Comparison of ENCODE assay signal across 8 cellular contexts in the genomic region with DNA sequence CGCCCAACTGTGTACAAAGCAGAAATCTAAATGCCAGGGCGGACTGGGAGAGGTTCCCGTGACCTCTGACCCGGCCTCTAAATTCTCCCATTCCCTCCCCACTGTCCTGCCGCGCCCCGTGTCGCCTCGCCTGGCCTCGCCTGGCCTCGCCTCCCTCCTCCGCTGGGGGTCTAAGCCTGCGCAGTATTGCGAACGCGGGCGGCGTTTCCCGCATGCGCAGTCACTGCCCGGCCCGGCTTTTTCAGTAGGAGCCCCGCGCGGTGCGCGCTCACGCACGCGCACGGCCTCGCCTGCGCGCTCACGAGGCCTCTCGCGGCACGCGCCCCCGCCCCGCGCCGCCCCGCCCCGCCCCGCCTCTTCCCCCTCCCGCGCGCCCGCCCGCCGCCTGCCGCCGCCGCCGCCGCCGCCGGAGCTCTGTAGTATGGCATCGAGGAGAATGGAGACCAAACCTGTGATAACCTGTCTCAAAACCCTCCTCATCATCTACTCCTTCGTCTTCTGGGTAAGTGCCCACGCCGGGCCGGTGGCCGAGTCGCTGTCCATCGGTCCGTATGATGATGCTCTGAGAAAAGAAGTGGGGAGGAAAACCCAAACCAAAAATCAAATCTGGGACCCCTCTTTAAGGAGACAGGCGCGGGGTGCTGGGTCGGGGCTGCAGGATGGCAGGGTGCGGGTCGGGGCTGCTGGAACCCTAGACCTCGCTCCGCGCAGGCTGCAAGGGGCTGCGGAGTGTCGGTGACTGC. TPM values are rescaled to one million over a fixed set of nuclear protein-coding genes. Genes with fewer than 3 reads are reported as not detected.
DNase-seq lines count a peak whose midpoint lies in the region; ATAC-seq and TF ChIP-seq lines count a peak whose summit lies in the region.

A gene with protein sequence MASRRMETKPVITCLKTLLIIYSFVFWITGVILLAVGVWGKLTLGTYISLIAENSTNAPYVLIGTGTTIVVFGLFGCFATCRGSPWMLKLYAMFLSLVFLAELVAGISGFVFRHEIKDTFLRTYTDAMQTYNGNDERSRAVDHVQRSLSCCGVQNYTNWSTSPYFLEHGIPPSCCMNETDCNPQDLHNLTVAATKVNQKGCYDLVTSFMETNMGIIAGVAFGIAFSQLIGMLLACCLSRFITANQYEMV (plus strand): TSS at position 417 of the 743 bp plus-strand sequence. CDS start 5 bp downstream, at position 422.

- H3K4me1 Mint-ChIP-seq in activated CD4-positive, alpha-beta T cell treated with anti-CD3 and anti-CD28 coated beads, Interleukin-2, amount 10 ng/mL, durations not matched to agents 7 days and 5 days = peaks cover 8% of the 10 kb centered on the region

- peak within 1 kb of the TSS; percentile 46 for H3K4me3 ChIP-seq in colonic mucosa

- POLR2A ChIA-PET in activated CD4-positive, alpha-beta T cell treated with anti-CD3 and anti-CD28 coated beads, Interleukin-2, amount 10 ng/mL, durations not matched to agents 7 days and 5 days (lab: Charles Lee) = no interaction called here

- CTCF ChIA-PET in activated CD4-positive, alpha-beta T cell treated with anti-CD3 and anti-CD28 coated beads, Interleukin-2, amount 10 ng/mL, durations not matched to agents 7 days and 5 days (lab: Charles Lee) = no interaction called here

- no peaks in the 10 kb centered on the region for H3K36me3 ChIP-seq in colonic mucosa

- H3K27me3 Mint-ChIP-seq in activated CD4-positive, alpha-beta T cell treated with anti-CD3 and anti-CD28 coated beads, Interleukin-2, amount 10 ng/mL, durations not matched to agents 7 days and 5 days = peaks cover 25% of the 10 kb centered on the region

- peak; percentile 82 for ATAC-seq in HG03039 (IDR thresholded peaks at IDR 0.05; ENCODE audit: unreplicated experiment)

- H3K27ac Mint-ChIP-seq in activated CD4-positive, alpha-beta T cell treated with anti-CD3 and anti-CD28 coated beads, Interleukin-2, amount 10 ng/mL, durations not matched to agents 7 days and 5 days = no peak within 1 kb of the TSS

- DNase-seq in GM10266 (ENCODE audit: extremely low spot score) = peak; percentile 74
- peak; percentile 98 for DNase-seq in NCI-H2227 (lab: John Stamatoyannopoulos, UW; ENCODE audit: unreplicated experiment)
- peak; percentile 75 for DNase-seq in activated CD4-positive, alpha-beta T cell treated with anti-CD3 and anti-CD28 coated beads, Interleukin-2, amount 10 ng/mL, durations not matched to agents 7 days and 5 days
- DNase-seq in colonic mucosa = peak; percentile 82
- peak; percentile 86 for DNase-seq in left kidney (ENCODE audit: low read depth, low spot score)
- peak; percentile 45 to 58 for DNase-seq in stimulated activated CD4-positive, alpha-beta T cell treated with anti-CD3 and anti-CD28 coated beads, Interleukin-1b, Interleukin-23, amount 100 ng/mL, for 1 hour (ENCODE audit: low read depth in 2 of 2)
- no peak for DNase-seq in OCI-M2 (lab: John Stamatoyannopoulos, UW; ENCODE audit: unreplicated experiment)

- H3K4me1 ChIP-seq in colonic mucosa = no peaks in the 10 kb centered on the region

- no peak within 1 kb of the TSS for H3K27ac ChIP-seq in colonic mucosa

- H3K36me3 Mint-ChIP-seq in activated CD4-positive, alpha-beta T cell treated with anti-CD3 and anti-CD28 coated beads, Interleukin-2, amount 10 ng/mL, durations not matched to agents 7 days and 5 days (ENCODE audit: low read depth) = no peaks in the 10 kb centered on the region

- intact Hi-C loops in colonic mucosa (cut with DNase I) = no loop called here

- H3K4me3 Mint-ChIP-seq in activated CD4-positive, alpha-beta T cell treated with anti-CD3 and anti-CD28 coated beads, Interleukin-2, amount 10 ng/mL, durations not matched to agents 7 days and 5 days = peak within 1 kb of the TSS; percentile 66

- no peaks in the 10 kb centered on the region for H3K9me3 Mint-ChIP-seq in activated CD4-positive, alpha-beta T cell treated with anti-CD3 and anti-CD28 coated beads, Interleukin-2, amount 10 ng/mL, durations not matched to agents 7 days and 5 days

- no peak for TF ChIP-seq CTCF in GM10266 (IDR thresholded peaks at IDR 0.05; ENCODE audit: control insufficient read depth, insufficient read depth, low read depth, missing control alignments)
- no peak for TF ChIP-seq CTCF in colonic mucosa (IDR thresholded peaks at IDR 0.05)

- H3K9me3 ChIP-seq in colonic mucosa = no peaks in the 10 kb centered on the region

- H3K9ac ChIP-seq in colonic mucosa (ENCODE audit: low read depth in 2 of 2, low read length in 2 of 2) = peak within 1 kb of the TSS; percentile 51 to 81

- H3K27me3 ChIP-seq in colonic mucosa = no peaks in the 10 kb centered on the region

RNA-seq across cellular contexts. Expression of the gene that starts here (rescaled TPM):
- under 1 TPM; 0.12 to 0.21 TPM for total RNA-seq in activated CD4-positive, alpha-beta T cell treated with anti-CD3 and anti-CD28 coated beads, Interleukin-2, amount 10 ng/mL, durations not matched to agents 7 days and 5 days
- total RNA-seq in colonic mucosa = 10 to 100 TPM; 66.1 to 91.5 TPM

Comparison
In these comparisons a context has a peak if more than half of its experiments do, and no peak if none do; other contexts are left out.
1. RNA of the gene that starts here (total RNA-seq): 66.1 to 91.5 TPM in colonic mucosa; 0.12 to 0.21 TPM in activated CD4-positive, alpha-beta T cell treated with anti-CD3 and anti-CD28 coated beads, Interleukin-2, amount 10 ng/mL, durations not matched to agents 7 days and 5 days; every median in the first group is over 10 times any median in the second.
2. Peak in DNase-seq in activated CD4-positive, alpha-beta T cell treated with anti-CD3 and anti-CD28 coated beads, Interleukin-2, amount 10 ng/mL, durations not matched to agents 7 days and 5 days; RNA of the gene not detected or under 1 TPM.